In genomic region chr2:210496512-210496911, GRCh38 we compare ENCODE assay signal across 11 cellular contexts. TPM values are rescaled to one million over a fixed set of nuclear protein-coding genes. Genes with fewer than 3 reads are reported as not detected.
A peak's percentile ranks its signal among the peaks of the same experiment; 100 is the strongest.
DNase-seq lines count a peak whose midpoint lies in the region; ATAC-seq, FAIRE-seq and TF ChIP-seq lines count a peak whose summit lies in the region.
"Had no signal": no experiment of that assay in that cellular context is flagged by ENCODE, and none has a peak within 500 bp of the region (broad histone marks: within the 10 kb centered on the region; RNA-seq: fewer than 3 reads in every experiment).

No MANE protein-coding gene starts in this region.

- intact Hi-C loops in pancreas (cut with DNase I): no loop called here

- no peaks in the 10 kb centered on the region for H3K36me3 ChIP-seq in pancreas

- peak overlapping the region in 1 of 2 donors; percentile 30 for H3K27ac Mint-ChIP-seq in stimulated activated naive CD8-positive, alpha-beta T cell treated with anti-CD3 and anti-CD28 coated beads, Interleukin-15, amount 100 ng/mL, for 72 hours

- no peak overlapping the region for H3K4me3 ChIP-seq in pancreas

- 52 to 55% methylated on average over 3 of the region's 3 CpGs for WGBS in pancreas, 2 donors

- H3K27ac ChIP-seq in pancreas (no peak overlapping the region), caudate nucleus (ENCODE audit: low read depth, low read length) (no peak overlapping the region)

- no peaks in the 10 kb centered on the region for H3K27me3 ChIP-seq in pancreas

- ATAC-seq in GM18873 (IDR thresholded peaks at IDR 0.05; ENCODE audit: low FRiP score, unreplicated experiment) (peak; percentile 74), GM21825 (IDR thresholded peaks at IDR 0.05; ENCODE audit: unreplicated experiment) (peak; percentile 79), HG03342 (IDR thresholded peaks at IDR 0.05; ENCODE audit: unreplicated experiment) (peak; percentile 49), pancreas (no peak)
- ATAC-seq in stimulated activated naive CD8-positive, alpha-beta T cell treated with anti-CD3 and anti-CD28 coated beads, Interleukin-15, amount 100 ng/mL, for 72 hours: no peak

- DNase-seq in germinal center (ENCODE audit: low spot score): peak; percentile 49
- no peak for DNase-seq in pancreas
- no peak for DNase-seq in stimulated activated naive CD8-positive, alpha-beta T cell treated with anti-CD3 and anti-CD28 coated beads, Interleukin-15, amount 100 ng/mL, for 72 hours
- DNase-seq in caudate nucleus (lab: John Stamatoyannopoulos, UW): no peak
- DNase-seq in NCI-H82 (lab: John Stamatoyannopoulos, UW): no peak
- DNase-seq: aorta; NCI-H524; stimulated activated CD4-positive, alpha-beta T cell treated with anti-CD3 and anti-CD28 coated beads, Interleukin-4, amount 100 ng/mL, for 1 hour had no signal

- H3K4me1 ChIP-seq in pancreas: no peaks in the 10 kb centered on the region

- no peaks in the 10 kb centered on the region for H3K9me3 ChIP-seq in pancreas

- TF ChIP-seq CTCF in pancreas (IDR thresholded peaks at IDR 0.05): no peak

- FAIRE-seq in pancreas (lab: Jason Lieb, UNC): no peak

- peaks cover 6 to 26% of the 10 kb centered on the region in 2 donors for H3K9me3 Mint-ChIP-seq in stimulated activated naive CD8-positive, alpha-beta T cell treated with anti-CD3 and anti-CD28 coated beads, Interleukin-15, amount 100 ng/mL, for 72 hours

- peaks cover 20% of the 10 kb centered on the region for H3K27me3 Mint-ChIP-seq in stimulated activated naive CD8-positive, alpha-beta T cell treated with anti-CD3 and anti-CD28 coated beads, Interleukin-15, amount 100 ng/mL, for 72 hours

- H3K4me3 Mint-ChIP-seq in stimulated activated naive CD8-positive, alpha-beta T cell treated with anti-CD3 and anti-CD28 coated beads, Interleukin-15, amount 100 ng/mL, for 72 hours: no peak overlapping the region

- H3K4me1 Mint-ChIP-seq in stimulated activated naive CD8-positive, alpha-beta T cell treated with anti-CD3 and anti-CD28 coated beads, Interleukin-15, amount 100 ng/mL, for 72 hours: no peaks in the 10 kb centered on the region

RNA-seq across cellular contexts. Expression of gene LANCL1, which starts 20.0 kb away (rescaled TPM):
- 10 to 100 TPM; 16.0 to 25.0 (median 19.7) TPM for total RNA-seq in pancreas
- polyA plus RNA-seq in pancreas: 10 to 100 TPM in 1 of 2 donors, 1 to 10 TPM in 1; 6.0 to 12.4 TPM

RNA-seq across cellular contexts. Expression of gene CPS1, which starts 59.9 kb away (rescaled TPM):
- 1 to 10 TPM in 4 of 6 donors, under 1 TPM in 2; 0.23 to 2.0 (median 1.3) TPM for total RNA-seq in pancreas
- under 1 TPM; 0.42 to 0.92 TPM for polyA plus RNA-seq in pancreas

Comparison
In these comparisons a context has a peak if more than half of its experiments do, and no peak if none do; other contexts are left out.
1. ATAC-seq: peak in GM18873 (single experiment), GM21825 (single experiment) and HG03342 (single experiment); none in pancreas (0 of 4) and stimulated activated naive CD8-positive, alpha-beta T cell treated with anti-CD3 and anti-CD28 coated beads, Interleukin-15, amount 100 ng/mL, for 72 hours (single experiment).